In the genomic region with DNA sequence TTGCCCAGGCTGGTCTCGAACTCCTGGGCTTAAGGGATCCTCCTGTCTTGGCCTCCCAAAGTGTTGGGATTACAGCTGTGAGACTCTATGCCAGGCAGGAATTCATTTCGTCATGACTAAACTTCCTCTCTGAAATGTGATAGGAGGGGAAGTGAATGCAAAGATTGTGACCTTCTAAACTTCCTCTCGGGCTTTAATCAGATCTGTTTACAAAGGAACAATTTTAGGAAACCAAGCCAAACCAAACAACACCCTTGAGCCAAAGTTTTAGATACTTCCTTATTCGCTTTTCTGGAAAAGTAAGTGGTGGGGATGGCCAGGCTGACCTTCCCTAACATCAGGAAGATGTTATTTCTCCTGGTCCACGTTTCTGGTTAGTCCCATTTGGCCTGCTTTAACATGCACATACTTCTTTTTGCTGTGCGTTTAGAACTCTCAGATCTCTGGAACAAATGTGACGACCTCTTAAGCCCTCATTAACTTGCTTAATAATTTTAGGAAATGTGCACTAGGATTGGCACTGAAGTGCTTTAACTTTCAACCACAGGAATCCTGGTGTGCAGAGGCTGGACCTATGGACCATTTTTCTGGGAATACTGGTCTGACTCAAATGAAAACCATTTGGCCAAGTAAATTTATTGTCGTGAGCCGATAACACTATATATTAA, we compare ENCODE assay signal across 1 cellular context.
TF ChIP-seq lines count a peak whose summit lies in the region.

No MANE protein-coding gene starts in this region.

TF ChIP-seq in HepG2, 621 proteins besides CTCF, POLR2A, EP300 and RAD21 (continued from another document and continues in another):
- TF ChIP-seq GMEB2 (CRISPR knock-in tag; IDR thresholded peaks at IDR 0.05; ENCODE audit: low read depth) (no peak), DPF2 (CRISPR knock-in tag; IDR thresholded peaks at IDR 0.05; ENCODE audit: borderline replicate concordance, low read depth) (no peak), ZNF547 (CRISPR knock-in tag; IDR thresholded peaks at IDR 0.05) (no peak), CHCHD3 (CRISPR knock-in tag; IDR thresholded peaks at IDR 0.05) (no peak), ZNF260 (CRISPR knock-in tag; IDR thresholded peaks at IDR 0.05; ENCODE audit: borderline replicate concordance, low read depth) (no peak), PITX1 (CRISPR knock-in tag; IDR thresholded peaks at IDR 0.05) (0 out of 2 replicates have a peak, but pooled peaks have one; percentile 29), SMYD3 (CRISPR knock-in tag; IDR thresholded peaks at IDR 0.05) (no peak), ZFP36 (IDR thresholded peaks at IDR 0.05; ENCODE audit: borderline replicate concordance, low read depth, low read length, partially characterized antibody) (no peak), DMTF1 (CRISPR knock-in tag; IDR thresholded peaks at IDR 0.05) (no peak), SOX13 (IDR thresholded peaks at IDR 0.05) (no peak), SOX13 (CRISPR knock-in tag; conservative IDR thresholded peaks at IDR 0.05 in 1 of 2, IDR thresholded peaks at IDR 0.05 in 1 of 2) (no peak), MAX (IDR thresholded peaks at IDR 0.05) (no peak), ZNF230 (CRISPR knock-in tag; IDR thresholded peaks at IDR 0.05) (no peak), MBD4 (IDR thresholded peaks at IDR 0.05; ENCODE audit: borderline replicate concordance, low read length) (no peak), HMG20B (CRISPR knock-in tag; conservative IDR thresholded peaks at IDR 0.05) (no peak), MTF1 (CRISPR knock-in tag; IDR thresholded peaks at IDR 0.05) (no peak), ZNF609 (CRISPR knock-in tag; IDR thresholded peaks at IDR 0.05; ENCODE audit: borderline replicate concordance) (no peak), ZFP90 (CRISPR knock-in tag; IDR thresholded peaks at IDR 0.05; ENCODE audit: borderline replicate concordance) (no peak), FOXM1 (CRISPR knock-in tag; IDR thresholded peaks at IDR 0.05) (no peak), SIN3A (IDR thresholded peaks at IDR 0.05; ENCODE audit: borderline replicate concordance, low read depth, low read length) (no peak), ZNF772 (CRISPR knock-in tag; IDR thresholded peaks at IDR 0.05) (no peak), ZEB1 (IDR thresholded peaks at IDR 0.05; ENCODE audit: insufficient replicate concordance, low read depth) (no peak), ZKSCAN5 (CRISPR knock-in tag; IDR thresholded peaks at IDR 0.05) (no peak), SATB2 (CRISPR knock-in tag; IDR thresholded peaks at IDR 0.05) (no peak), PHF20 (CRISPR knock-in tag; IDR thresholded peaks at IDR 0.05) (no peak), DMAP1 (CRISPR knock-in tag; IDR thresholded peaks at IDR 0.05) (no peak), ZSCAN30 (CRISPR knock-in tag; IDR thresholded peaks at IDR 0.05) (no peak), ZNF709 (CRISPR knock-in tag; IDR thresholded peaks at IDR 0.05) (no peak), ARNT (IDR thresholded peaks at IDR 0.05) (no peak), TOPORS (CRISPR knock-in tag; IDR thresholded peaks at IDR 0.05) (no peak), MYNN (CRISPR knock-in tag; IDR thresholded peaks at IDR 0.05; ENCODE audit: low read depth) (no peak)
- TF ChIP-seq, protein P1, sequence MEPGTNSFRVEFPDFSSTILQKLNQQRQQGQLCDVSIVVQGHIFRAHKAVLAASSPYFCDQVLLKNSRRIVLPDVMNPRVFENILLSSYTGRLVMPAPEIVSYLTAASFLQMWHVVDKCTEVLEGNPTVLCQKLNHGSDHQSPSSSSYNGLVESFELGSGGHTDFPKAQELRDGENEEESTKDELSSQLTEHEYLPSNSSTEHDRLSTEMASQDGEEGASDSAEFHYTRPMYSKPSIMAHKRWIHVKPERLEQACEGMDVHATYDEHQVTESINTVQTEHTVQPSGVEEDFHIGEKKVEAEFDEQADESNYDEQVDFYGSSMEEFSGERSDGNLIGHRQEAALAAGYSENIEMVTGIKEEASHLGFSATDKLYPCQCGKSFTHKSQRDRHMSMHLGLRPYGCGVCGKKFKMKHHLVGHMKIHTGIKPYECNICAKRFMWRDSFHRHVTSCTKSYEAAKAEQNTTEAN (CRISPR knock-in tag; conservative IDR thresholded peaks at IDR 0.05), result 0 out of 2 replicates have a peak, but pooled peaks have one; percentile 18
- TF ChIP-seq, protein P2, sequence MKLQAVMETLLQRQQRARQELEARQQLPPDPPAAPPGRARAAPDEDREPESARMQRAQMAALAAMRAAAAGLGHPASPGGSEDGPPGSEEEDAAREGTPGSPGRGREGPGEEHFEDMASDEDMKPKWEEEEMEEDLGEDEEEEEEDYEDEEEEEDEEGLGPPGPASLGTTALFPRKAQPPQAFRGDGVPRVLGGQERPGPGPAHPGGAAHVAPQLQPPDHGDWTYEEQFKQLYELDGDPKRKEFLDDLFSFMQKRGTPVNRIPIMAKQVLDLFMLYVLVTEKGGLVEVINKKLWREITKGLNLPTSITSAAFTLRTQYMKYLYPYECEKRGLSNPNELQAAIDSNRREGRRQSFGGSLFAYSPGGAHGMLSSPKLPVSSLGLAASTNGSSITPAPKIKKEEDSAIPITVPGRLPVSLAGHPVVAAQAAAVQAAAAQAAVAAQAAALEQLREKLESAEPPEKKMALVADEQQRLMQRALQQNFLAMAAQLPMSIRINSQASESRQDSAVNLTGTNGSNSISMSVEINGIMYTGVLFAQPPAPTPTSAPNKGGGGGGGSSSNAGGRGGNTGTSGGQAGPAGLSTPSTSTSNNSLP (IDR thresholded peaks at IDR 0.05; ENCODE audit: low read depth, low read length), result no peak
- TF ChIP-seq, protein P3, sequence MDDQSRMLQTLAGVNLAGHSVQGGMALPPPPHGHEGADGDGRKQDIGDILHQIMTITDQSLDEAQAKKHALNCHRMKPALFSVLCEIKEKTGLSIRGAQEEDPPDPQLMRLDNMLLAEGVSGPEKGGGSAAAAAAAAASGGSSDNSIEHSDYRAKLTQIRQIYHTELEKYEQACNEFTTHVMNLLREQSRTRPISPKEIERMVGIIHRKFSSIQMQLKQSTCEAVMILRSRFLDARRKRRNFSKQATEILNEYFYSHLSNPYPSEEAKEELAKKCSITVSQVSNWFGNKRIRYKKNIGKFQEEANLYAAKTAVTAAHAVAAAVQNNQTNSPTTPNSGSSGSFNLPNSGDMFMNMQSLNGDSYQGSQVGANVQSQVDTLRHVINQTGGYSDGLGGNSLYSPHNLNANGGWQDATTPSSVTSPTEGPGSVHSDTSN (CRISPR knock-in tag; IDR thresholded peaks at IDR 0.05; ENCODE audit: borderline replicate concordance), result no peak
- TF ChIP-seq, protein P4, sequence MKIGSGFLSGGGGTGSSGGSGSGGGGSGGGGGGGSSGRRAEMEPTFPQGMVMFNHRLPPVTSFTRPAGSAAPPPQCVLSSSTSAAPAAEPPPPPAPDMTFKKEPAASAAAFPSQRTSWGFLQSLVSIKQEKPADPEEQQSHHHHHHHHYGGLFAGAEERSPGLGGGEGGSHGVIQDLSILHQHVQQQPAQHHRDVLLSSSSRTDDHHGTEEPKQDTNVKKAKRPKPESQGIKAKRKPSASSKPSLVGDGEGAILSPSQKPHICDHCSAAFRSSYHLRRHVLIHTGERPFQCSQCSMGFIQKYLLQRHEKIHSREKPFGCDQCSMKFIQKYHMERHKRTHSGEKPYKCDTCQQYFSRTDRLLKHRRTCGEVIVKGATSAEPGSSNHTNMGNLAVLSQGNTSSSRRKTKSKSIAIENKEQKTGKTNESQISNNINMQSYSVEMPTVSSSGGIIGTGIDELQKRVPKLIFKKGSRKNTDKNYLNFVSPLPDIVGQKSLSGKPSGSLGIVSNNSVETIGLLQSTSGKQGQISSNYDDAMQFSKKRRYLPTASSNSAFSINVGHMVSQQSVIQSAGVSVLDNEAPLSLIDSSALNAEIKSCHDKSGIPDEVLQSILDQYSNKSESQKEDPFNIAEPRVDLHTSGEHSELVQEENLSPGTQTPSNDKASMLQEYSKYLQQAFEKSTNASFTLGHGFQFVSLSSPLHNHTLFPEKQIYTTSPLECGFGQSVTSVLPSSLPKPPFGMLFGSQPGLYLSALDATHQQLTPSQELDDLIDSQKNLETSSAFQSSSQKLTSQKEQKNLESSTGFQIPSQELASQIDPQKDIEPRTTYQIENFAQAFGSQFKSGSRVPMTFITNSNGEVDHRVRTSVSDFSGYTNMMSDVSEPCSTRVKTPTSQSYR (CRISPR knock-in tag; IDR thresholded peaks at IDR 0.05; ENCODE audit: borderline replicate concordance), result no peak
- TF ChIP-seq, protein P5, sequence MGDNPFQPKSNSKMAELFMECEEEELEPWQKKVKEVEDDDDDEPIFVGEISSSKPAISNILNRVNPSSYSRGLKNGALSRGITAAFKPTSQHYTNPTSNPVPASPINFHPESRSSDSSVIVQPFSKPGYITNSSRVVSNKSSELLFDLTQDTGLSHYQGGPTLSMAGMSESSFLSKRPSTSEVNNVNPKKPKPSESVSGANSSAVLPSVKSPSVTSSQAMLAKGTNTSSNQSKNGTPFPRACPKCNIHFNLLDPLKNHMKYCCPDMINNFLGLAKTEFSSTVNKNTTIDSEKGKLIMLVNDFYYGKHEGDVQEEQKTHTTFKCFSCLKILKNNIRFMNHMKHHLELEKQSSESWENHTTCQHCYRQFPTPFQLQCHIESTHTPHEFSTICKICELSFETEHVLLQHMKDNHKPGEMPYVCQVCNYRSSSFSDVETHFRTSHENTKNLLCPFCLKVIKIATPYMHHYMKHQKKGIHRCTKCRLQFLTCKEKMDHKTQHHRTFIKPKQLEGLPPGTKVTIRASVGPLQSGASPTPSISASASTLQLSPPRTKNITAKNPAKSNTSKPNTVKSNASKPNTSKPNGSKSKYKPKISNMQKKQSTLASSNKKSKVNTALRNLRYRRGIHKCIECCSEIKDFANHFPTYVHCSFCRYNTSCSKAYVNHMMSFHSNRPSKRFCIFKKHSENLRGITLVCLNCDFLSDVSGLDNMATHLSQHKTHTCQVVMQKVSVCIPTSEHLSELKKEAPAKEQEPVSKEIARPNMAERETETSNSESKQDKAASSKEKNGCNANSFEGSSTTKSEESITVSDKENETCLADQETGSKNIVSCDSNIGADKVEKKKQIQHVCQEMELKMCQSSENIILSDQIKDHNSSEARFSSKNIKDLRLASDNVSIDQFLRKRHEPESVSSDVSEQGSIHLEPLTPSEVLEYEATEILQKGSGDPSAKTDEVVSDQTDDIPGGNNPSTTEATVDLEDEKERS (CRISPR knock-in tag; IDR thresholded peaks at IDR 0.05), result 0 out of 2 replicates have a peak, but pooled peaks have one; percentile 70
